ENCODE assay signal across 13 cellular contexts in genomic region chr2:156380117-156380645, GRCh38. TPM values are rescaled to one million over a fixed set of nuclear protein-coding genes. Genes with fewer than 3 reads are reported as not detected.
A peak's percentile ranks its signal among the peaks of the same experiment; 100 is the strongest.
DNase-seq lines count a peak whose midpoint lies in the region; ATAC-seq, FAIRE-seq and TF ChIP-seq lines count a peak whose summit lies in the region.
"Had no signal": no experiment of that assay in that cellular context is flagged by ENCODE, and none has a peak within 500 bp of the region (broad histone marks: within the 10 kb centered on the region; RNA-seq: fewer than 3 reads in every experiment).

No MANE protein-coding gene starts in this region.

- H3K36me3 Mint-ChIP-seq in naive thymus-derived CD8-positive, alpha-beta T cell, result peaks cover 0 to 4% (median 0%) of the 10 kb centered on the region in 3 donors

- no peak overlapping the region for H3K27ac Mint-ChIP-seq in naive thymus-derived CD8-positive, alpha-beta T cell
- H3K27ac Mint-ChIP-seq: activated B cell treated with CpG ODN at 0.5 μM for 24 hours had no signal

- peak; percentile 15 for DNase-seq in glomerular visceral epithelial cell (ENCODE audit: extremely low spot score)
- no peak for DNase-seq in naive thymus-derived CD8-positive, alpha-beta T cell
- no peak for DNase-seq in lower leg skin (ENCODE audit: low spot score in 2 of 2)
- no peak for DNase-seq in SHP77 (lab: John Stamatoyannopoulos, UW)
- no peak for DNase-seq in small intestine
- DNase-seq: activated B cell treated with CpG ODN at 0.5 μM for 24 hours, caudate nucleus, DMS79, heart left ventricle, NCI-H526 treated with DMSO at 0.1 percent for 48 hours had no signal

- no peak for TF ChIP-seq CTCF in lower leg skin (IDR thresholded peaks at IDR 0.05)

- H3K4me1 ChIP-seq in small intestine (ENCODE audit: control insufficient read depth in 2 of 2, insufficient read depth in 1 of 2, low read depth in 1 of 2, low read length in 1 of 2), result no peaks in the 10 kb centered on the region
- H3K4me1 ChIP-seq: heart left ventricle had no signal

- no peak overlapping the region for H3K27ac ChIP-seq in small intestine (ENCODE audit: low read depth in 1 of 2, low read length in 1 of 2)
- H3K27ac ChIP-seq: heart left ventricle had no signal

- H3K4me3 Mint-ChIP-seq in naive thymus-derived CD8-positive, alpha-beta T cell, result no peak overlapping the region
- H3K4me3 Mint-ChIP-seq: activated B cell treated with CpG ODN at 0.5 μM for 24 hours had no signal

- H3K36me3 ChIP-seq in small intestine (ENCODE audit: control insufficient read depth in 2 of 2, insufficient read depth in 2 of 2, low read length in 2 of 2), result no peaks in the 10 kb centered on the region
- H3K36me3 ChIP-seq: heart left ventricle had no signal

- FAIRE-seq in small intestine (lab: Jason Lieb, UNC), result no peak

- peaks cover 0 to 7% (median 0%) of the 10 kb centered on the region in 9 donors for H3K9me3 Mint-ChIP-seq in naive thymus-derived CD8-positive, alpha-beta T cell
- H3K9me3 Mint-ChIP-seq: activated B cell treated with CpG ODN at 0.5 μM for 24 hours had no signal

- no peaks in the 10 kb centered on the region for H3K9me3 ChIP-seq in small intestine (ENCODE audit: control insufficient read depth, low read depth)

- H3K27me3 Mint-ChIP-seq in naive thymus-derived CD8-positive, alpha-beta T cell, result peaks cover 0 to 2% (median 0%) of the 10 kb centered on the region in 5 donors

- intact Hi-C loops in lower leg skin (cut with DNase I; ENCODE audit: low total_unique reads), result no loop called here

- H3K4me3 ChIP-seq in lower leg skin (ENCODE audit: low read depth, poor library complexity, severe bottlenecking) (no peak overlapping the region), small intestine (ENCODE audit: low read depth in 1 of 2, low read length in 2 of 2) (no peak overlapping the region)
- H3K4me3 ChIP-seq: heart left ventricle had no signal

- 86 to 97% methylated on average over 1 of the region's 1 CpG for WGBS in lower leg skin, 2 donors
- 85 to 96% (median 90%) methylated on average over 1 of the region's 1 CpG for WGBS in small intestine, 3 donors

- POLR2A ChIA-PET in naive thymus-derived CD8-positive, alpha-beta T cell (lab: Charles Lee), result no interaction called here

- ATAC-seq in GM18868 (IDR thresholded peaks at IDR 0.05; ENCODE audit: unreplicated experiment) (peak; percentile 83), GM21717 (IDR thresholded peaks at IDR 0.05; ENCODE audit: unreplicated experiment) (peak; percentile 93), HG03354 (IDR thresholded peaks at IDR 0.05; ENCODE audit: poor library complexity, severe bottlenecking, unreplicated experiment) (peak; percentile 95)
- ATAC-seq in naive thymus-derived CD8-positive, alpha-beta T cell, result no peak
- ATAC-seq: heart left ventricle had no signal

- TF ChIP-seq POLR2A in lower leg skin (IDR thresholded peaks at IDR 0.05), result no peak

- H3K4me1 Mint-ChIP-seq in naive thymus-derived CD8-positive, alpha-beta T cell, result no peaks in the 10 kb centered on the region

- H3K27me3 ChIP-seq in small intestine (ENCODE audit: control insufficient read depth in 2 of 2, insufficient read depth in 2 of 2, low read length in 2 of 2), result peaks cover 0 to 3% of the 10 kb centered on the region in 2 donors

RNA-seq across cellular contexts. Expression of gene NR4A2, which starts 47.7 kb away (rescaled TPM):
- 1 to 10 TPM; 1.8 to 2.8 TPM for total RNA-seq in naive thymus-derived CD8-positive, alpha-beta T cell
- 10 to 100 TPM in 2 of 3 donors, 1 to 10 TPM in 1; 4.8 to 20.1 (median 11.4) TPM for polyA plus RNA-seq in naive thymus-derived CD8-positive, alpha-beta T cell
- total RNA-seq in lower leg skin, result 10 to 100 TPM in 1 of 4 donors, 1 to 10 TPM in 3; 1.8 to 11.6 (median 5.2) TPM
- polyA plus RNA-seq in small intestine, result 1 to 10 TPM; 1.3 to 5.7 (median 1.6) TPM

RNA-seq across cellular contexts. Expression of gene GPD2, which starts 56.0 kb away (rescaled TPM):
- 10 to 100 TPM in 1 of 2 experiments, 1 to 10 TPM in 1; 7.3 to 10.2 TPM for total RNA-seq in naive thymus-derived CD8-positive, alpha-beta T cell
- 1 to 10 TPM; 3.0 to 4.0 (median 3.9) TPM for polyA plus RNA-seq in naive thymus-derived CD8-positive, alpha-beta T cell
- 10 to 100 TPM; 50.0 to 83.5 (median 64.6) TPM for total RNA-seq in lower leg skin
- polyA plus RNA-seq in small intestine, result 10 to 100 TPM; 10.5 to 13.8 (median 13.6) TPM

Comparison
In these comparisons a context has a peak if more than half of its experiments do, and no peak if none do; other contexts are left out.
1. ATAC-seq: peak in GM18868 (single experiment), GM21717 (single experiment) and HG03354 (single experiment); none in naive thymus-derived CD8-positive, alpha-beta T cell (0 of 2).
2. RNA of gene GPD2, which starts 56.0 kb away (total RNA-seq): 50.0 to 83.5 TPM in lower leg skin; 7.3 to 10.2 TPM in naive thymus-derived CD8-positive, alpha-beta T cell; every median in the first group is over 4 times any median in the second.